1 cellular context compared by ENCODE assay signal in genomic region chr7:76008156-76008687, GRCh38.
TF ChIP-seq lines count a peak whose summit lies in the region.

No MANE protein-coding gene starts in this region.

TF ChIP-seq in GM12878, 131 proteins besides CTCF, POLR2A, EP300 and RAD21:
- TF ChIP-seq PBX3 (IDR thresholded peaks at IDR 0.05; ENCODE audit: insufficient replicate concordance, low read depth, low read length) (no peak), ZBTB11 (CRISPR knock-in tag; IDR thresholded peaks at IDR 0.05) (no peak), BRCA1 (IDR thresholded peaks at IDR 0.05; ENCODE audit: low read depth, low read length) (no peak), ZSCAN29 (IDR thresholded peaks at IDR 0.05) (no peak), IKZF1 (conservative IDR thresholded peaks at IDR 0.05) (no peak), SUZ12 (IDR thresholded peaks at IDR 0.05; ENCODE audit: unreplicated experiment) (no peak), NBN (IDR thresholded peaks at IDR 0.05) (no peak), YY1 (IDR thresholded peaks at IDR 0.05; ENCODE audit: low read depth, low read length) (no peak), BCL3 (IDR thresholded peaks at IDR 0.05; ENCODE audit: borderline replicate concordance, insufficient read depth, low read depth, low read length, poor library complexity, severe bottlenecking) (no peak), ATF2 (IDR thresholded peaks at IDR 0.05; ENCODE audit: low read length) (no peak)
- TF ChIP-seq, protein P1, sequence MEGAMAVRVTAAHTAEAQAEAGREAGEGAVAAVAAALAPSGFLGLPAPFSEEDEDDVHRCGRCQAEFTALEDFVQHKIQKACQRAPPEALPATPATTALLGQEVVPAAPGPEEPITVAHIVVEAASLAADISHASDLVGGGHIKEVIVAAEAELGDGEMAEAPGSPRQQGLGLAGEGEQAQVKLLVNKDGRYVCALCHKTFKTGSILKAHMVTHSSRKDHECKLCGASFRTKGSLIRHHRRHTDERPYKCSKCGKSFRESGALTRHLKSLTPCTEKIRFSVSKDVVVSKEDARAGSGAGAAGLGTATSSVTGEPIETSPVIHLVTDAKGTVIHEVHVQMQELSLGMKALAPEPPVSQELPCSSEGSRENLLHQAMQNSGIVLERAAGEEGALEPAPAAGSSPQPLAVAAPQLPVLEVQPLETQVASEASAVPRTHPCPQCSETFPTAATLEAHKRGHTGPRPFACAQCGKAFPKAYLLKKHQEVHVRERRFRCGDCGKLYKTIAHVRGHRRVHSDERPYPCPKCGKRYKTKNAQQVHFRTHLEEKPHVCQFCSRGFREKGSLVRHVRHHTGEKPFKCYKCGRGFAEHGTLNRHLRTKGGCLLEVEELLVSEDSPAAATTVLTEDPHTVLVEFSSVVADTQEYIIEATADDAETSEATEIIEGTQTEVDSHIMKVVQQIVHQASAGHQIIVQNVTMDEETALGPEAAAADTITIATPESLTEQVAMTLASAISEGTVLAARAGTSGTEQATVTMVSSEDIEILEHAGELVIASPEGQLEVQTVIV (IDR thresholded peaks at IDR 0.05; ENCODE audit: borderline replicate concordance, partially characterized antibody): no peak
